18 cellular contexts compared by ENCODE assay signal in genomic region chr2:48232351-48232750, GRCh38.
"Had no signal": no experiment of that assay in that cellular context is flagged by ENCODE, and none has a peak within 500 bp of the region (broad histone marks: within the 10 kb centered on the region; RNA-seq: fewer than 3 reads in every experiment).

No MANE protein-coding gene starts in this region.

- DNase-seq: cerebellar nuclear complex; glutamatergic neuron; immature natural killer cell; left ventricle myocardium inferior; lower lobe of right lung; mesenchymal stem cell; midbrain; posterior cingulate gyrus; sigmoid colon; stimulated activated naive CD4-positive, alpha-beta T cell; stomach; substantia nigra; transverse colon had no signal

- H3K4me3 Mint-ChIP-seq: dendritic cell treated with granulocyte-macrophage colony-stimulating factor and Interleukin-4, amounts not matched to agents 40 ng/mL and 50 ng/mL, for 4 days; immature natural killer cell; natural killer cell treated with Interleukin-12 subunit alpha and Interleukin-12 subunit beta and Interleukin-15 and Interleukin-18, amount 100 ng/mL, for 72 hours had no signal

- H3K27me3 Mint-ChIP-seq: dendritic cell treated with granulocyte-macrophage colony-stimulating factor and Interleukin-4, amounts not matched to agents 40 ng/mL and 50 ng/mL, for 4 days; natural killer cell treated with Interleukin-12 subunit alpha and Interleukin-12 subunit beta and Interleukin-15 and Interleukin-18, amount 100 ng/mL, for 72 hours had no signal

- H3K27me3 ChIP-seq: gastroesophageal sphincter, sigmoid colon, stomach, transverse colon had no signal

- H3K9me3 ChIP-seq: gastroesophageal sphincter, left ventricle myocardium inferior, lower lobe of right lung, sigmoid colon, stomach, thoracic aorta, transverse colon had no signal

- H3K27ac ChIP-seq: gastroesophageal sphincter, left ventricle myocardium inferior, lower lobe of right lung, sigmoid colon, skin epidermis, stomach, thoracic aorta, transverse colon had no signal

- H3K4me1 ChIP-seq: gastroesophageal sphincter, lower lobe of right lung, sigmoid colon, stomach had no signal

- H3K36me3 ChIP-seq: gastroesophageal sphincter, left ventricle myocardium inferior, lower lobe of right lung, sigmoid colon, stomach, thoracic aorta, transverse colon had no signal

- H3K4me3 ChIP-seq: gastroesophageal sphincter, left ventricle myocardium inferior, lower lobe of right lung, sigmoid colon, skin epidermis, stomach, thoracic aorta, transverse colon had no signal

- H3K27ac Mint-ChIP-seq: dendritic cell treated with granulocyte-macrophage colony-stimulating factor and Interleukin-4, amounts not matched to agents 40 ng/mL and 50 ng/mL, for 4 days; natural killer cell treated with Interleukin-12 subunit alpha and Interleukin-12 subunit beta and Interleukin-15 and Interleukin-18, amount 100 ng/mL, for 72 hours had no signal

- H3K36me3 Mint-ChIP-seq: immature natural killer cell; natural killer cell treated with Interleukin-12 subunit alpha and Interleukin-12 subunit beta and Interleukin-15 and Interleukin-18, amount 100 ng/mL, for 72 hours had no signal

- ATAC-seq: gastroesophageal sphincter; lower lobe of right lung; natural killer cell treated with Interleukin-12 subunit alpha and Interleukin-12 subunit beta and Interleukin-15 and Interleukin-18, amount 100 ng/mL, for 72 hours had no signal
